ENCODE assay signal across 29 cellular contexts in the genomic region with DNA sequence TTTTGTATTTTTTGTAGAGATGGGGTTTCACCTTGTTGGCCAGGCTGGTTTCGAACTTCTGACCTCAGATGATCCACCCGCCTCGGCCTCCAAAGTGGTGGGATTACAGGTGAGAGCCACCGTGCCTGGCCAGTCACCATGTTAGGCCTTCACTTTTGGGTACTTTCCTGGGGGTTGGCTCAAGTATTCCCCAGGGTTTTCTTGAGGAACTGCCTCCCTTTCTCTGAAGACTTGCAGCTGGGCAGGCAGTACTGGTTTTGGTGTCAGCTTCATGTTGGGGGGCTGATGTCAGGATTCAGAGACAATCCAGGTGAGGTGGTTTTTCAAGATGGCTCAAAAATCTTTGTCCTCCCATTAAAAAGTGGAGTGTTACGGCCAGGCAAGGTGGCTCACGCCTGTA. TPM values are rescaled to one million over a fixed set of nuclear protein-coding genes. Genes with fewer than 3 reads are reported as not detected.
A peak's percentile ranks its signal among the peaks of the same experiment; 100 is the strongest.
DNase-seq lines count a peak whose midpoint lies in the region; ATAC-seq, FAIRE-seq and TF ChIP-seq lines count a peak whose summit lies in the region.
"Had no signal": no experiment of that assay in that cellular context is flagged by ENCODE, and none has a peak within 500 bp of the region (broad histone marks: within the 10 kb centered on the region; RNA-seq: fewer than 3 reads in every experiment).

No MANE protein-coding gene starts in this region.

- peaks cover 61% of the 10 kb centered on the region for H3K36me3 ChIP-seq in WERI-Rb-1
- H3K36me3 ChIP-seq in GM12878 (ENCODE audit: control insufficient read depth in 2 of 2, insufficient read depth in 2 of 2, low read length in 1 of 2): peaks cover 7 to 9% of the 10 kb centered on the region in 2 experiments

- no peak for TF ChIP-seq CTCF in GM12865 (IDR thresholded peaks at IDR 0.05; ENCODE audit: insufficient read depth, low read depth, low read length, missing control alignments)
- TF ChIP-seq CTCF in WERI-Rb-1 (IDR thresholded peaks at IDR 0.05; ENCODE audit: low read depth, low read length): no peak
- no peak for TF ChIP-seq CTCF in GM12878 (IDR thresholded peaks at IDR 0.05 in 2 of 3, conservative IDR thresholded peaks at IDR 0.05 in 1 of 3; ENCODE audit: control insufficient read depth in 2 of 3, extremely low read depth in 1 of 3, insufficient read depth in 1 of 3, low read depth in 3 of 3, low read length in 3 of 3)

- H2AFZ ChIP-seq in GM12878 (ENCODE audit: control insufficient read depth, low read depth, low read length): no peak overlapping the region

- WGBS in GM12878 (ENCODE audit: insufficient coverage, insufficient replicate concordance, low lambda C conversion rate, missing lambda C conversion rate): 76% methylated on average over 6 of the region's 6 CpGs

- H4K20me1 ChIP-seq in GM12878 (ENCODE audit: control insufficient read depth, insufficient read depth): no peaks in the 10 kb centered on the region

- BruUV-seq in GM12878 (replicated peaks; lab: Mats Ljungman, UMichigan): no TSS peak

- no peak for FAIRE-seq in GM12878 (lab: Jason Lieb, UNC)
- FAIRE-seq: A204.1, GM12892, GM18507 had no signal

- H3K27me3 ChIP-seq in WERI-Rb-1 (ENCODE audit: insufficient read depth, low read depth, severe bottlenecking): no peaks in the 10 kb centered on the region
- no peaks in the 10 kb centered on the region for H3K27me3 ChIP-seq in GM12878 (replicated peaks in 1 of 2; ENCODE audit: control insufficient read depth in 2 of 2, insufficient read depth in 2 of 2, low read length in 1 of 2)
- H3K27me3 ChIP-seq: BE2C; BLaER1 treated with 17β-estradiol and CSF1 and Interleukin-3, amounts not matched to agents 10 nM and 100 nM had no signal

- in situ Hi-C loops in GM12878 (cut with MboI): no loop called here

- no peak for TF ChIP-seq EP300 in GM12878 (IDR thresholded peaks at IDR 0.05; ENCODE audit: borderline replicate concordance in 1 of 2, control insufficient read depth in 1 of 2, low read depth in 2 of 2, low read length in 2 of 2)

- peak overlapping the region; percentile 85 for H3K27ac ChIP-seq in WERI-Rb-1
- no peak overlapping the region for H3K27ac ChIP-seq in GM12878 (ENCODE audit: control insufficient read depth, insufficient read depth)
- H3K27ac ChIP-seq: BLaER1 treated with 17β-estradiol and CSF1 and Interleukin-3, amounts not matched to agents 10 nM and 100 nM; C4-2B had no signal

- ATAC-seq in GM12878: peak; percentile 69
- ATAC-seq in GM21786 (IDR thresholded peaks at IDR 0.05; ENCODE audit: unreplicated experiment): no peak
- ATAC-seq: CD8-positive, alpha-beta T cell had no signal

- POLR2A ChIA-PET in GM12878 (lab: Charles Lee): interaction anchor here (0.7 to 0.9 kb wide), 3 partner anchors 8 to 19 kb away, joined by 3 to 4 read pairs (median 3); partner anchors contain the start of genes FIS1 and PLOD3

- RAD21 ChIA-PET in GM12878 (lab: Charles Lee; ENCODE audit: unreplicated experiment): interaction anchor here (1.0 kb wide), 1 partner anchor 82 kb away, joined by 3 read pairs; no protein-coding TSS in a partner anchor

- no peaks in the 10 kb centered on the region for H3K4me1 ChIP-seq in GM12878 (ENCODE audit: control insufficient read depth, insufficient read depth, low read length)
- H3K4me1 ChIP-seq: BE2C had no signal

- intact Hi-C loops in GM12878 (cut with micrococcal nuclease; ENCODE audit: unreplicated experiment): no loop called here

- H3K9ac ChIP-seq in GM12878 (ENCODE audit: control insufficient read depth, insufficient read depth, low read length): no peak overlapping the region
- H3K9ac ChIP-seq: BLaER1 treated with 17β-estradiol and CSF1 and Interleukin-3, amounts not matched to agents 10 nM and 100 nM had no signal

- no peak for TF ChIP-seq POLR2A in GM12878 (IDR thresholded peaks at IDR 0.05; ENCODE audit: low read depth, low read length)

- no peaks in the 10 kb centered on the region for H3K79me2 ChIP-seq in GM12878 (ENCODE audit: control insufficient read depth, insufficient read depth, low read length)

- SMC1A ChIA-PET in GM12878 (lab: Charles Lee; ENCODE audit: uncharacterized antibody, unreplicated experiment): interaction anchor here (1.1 kb wide), 1 partner anchor 29 kb away, joined by 3 read pairs; no protein-coding TSS in a partner anchor

- no peak for TF ChIP-seq RAD21 in GM12878 (IDR thresholded peaks at IDR 0.05; ENCODE audit: insufficient read depth, low read depth, low read length)

- DNase-seq in GM12865 (ENCODE audit: low read depth) (peak; percentile 42), WERI-Rb-1 (no peak), GM12878 (ENCODE audit: low read depth, low spot score) (no peak), COLO829 (ENCODE audit: low spot score) (no peak), NCI-H524 (lab: John Stamatoyannopoulos, UW) (no peak)
- no peak for DNase-seq in stimulated activated naive CD4-positive, alpha-beta T cell (lab: John Stamatoyannopoulos, UW)
- DNase-seq: 8988T; ACHN; BE2C; CD4-positive, alpha-beta T cell; CD8-positive, alpha-beta T cell; COR-L47; DMS 273 treated with DMSO at 0.1 percent for 48 hours; DMS153; DMS53; DMS79; DND-41; EL; GDM1 had no signal

- H3K9me3 ChIP-seq in WERI-Rb-1 (ENCODE audit: severe bottlenecking): no peaks in the 10 kb centered on the region
- H3K9me3 ChIP-seq in GM12878 (replicated peaks; ENCODE audit: control insufficient read depth, insufficient read depth, low read length): no peaks in the 10 kb centered on the region
- H3K9me3 ChIP-seq: BE2C; BLaER1 treated with 17β-estradiol and CSF1 and Interleukin-3, amounts not matched to agents 10 nM and 100 nM had no signal

- H3K4me3 ChIP-seq in GM12865 (ENCODE audit: low read depth, low read length): no peak overlapping the region
- H3K4me3 ChIP-seq in WERI-Rb-1 (ENCODE audit: low read depth, low read length): no peak overlapping the region
- no peak overlapping the region for H3K4me3 ChIP-seq in GM12878
- H3K4me3 ChIP-seq: BLaER1 treated with 17β-estradiol and CSF1 and Interleukin-3, amounts not matched to agents 10 nM and 100 nM had no signal

- H3K4me2 ChIP-seq in GM12878 (ENCODE audit: control insufficient read depth, insufficient read depth): no peak overlapping the region

- CTCF ChIA-PET in GM12878 (lab: Yijun Ruan, JAX): interaction anchor here (1.1 to 1.5 kb wide), 4 partner anchors 9 to 89 kb away, joined by 3 to 4 read pairs (median 4); no protein-coding TSS in a partner anchor

RNA-seq across cellular contexts. Expression of gene ZNHIT1, which starts 7.7 kb away (rescaled TPM):
- 21.2 and 22.4 TPM in 2 replicates for total RNA-seq in GM12878 (2013; cell fraction: nucleolus; rRNA removed)
- total RNA-seq in GM12878 (2014; rRNA removed) (78.6 and 79.2 TPM in 2 replicates), GM12878 (2014; rRNA removed; fragmentation: Illumina TruSeq; extraction: Trizol) (32.5 and 33.9 TPM in 2 replicates), GM12878 (2021) (51.8 and 55.2 TPM in 2 replicates)
- 19.0 TPM for polyA plus RNA-seq in GM12878 (2011; ENCODE audit: low read depth)
- polyA plus RNA-seq in GM12878 (2011; rRNA removed) (19.2 and 25.7 TPM in 2 replicates), GM12878 (2014; fragmentation: Illumina TruSeq; extraction: Trizol) (7.6 and 30.2 TPM in 2 replicates), GM12878 (2014; fragmentation: Nextera tagmentation; extraction: Ambion mirVana) (10 to 100 TPM in 1 of 2 experiments, 1 to 10 TPM in 1; 3.8 to 14.9 TPM), GM12878 (2014; rRNA removed) (71.4 and 75.9 TPM in 2 replicates), GM12878 (2016; fragmentation: Nextera tagmentation; extraction: Ambion mirVana) (10 to 100 TPM; 77.7 to 78.4 TPM)
- polyA plus RNA-seq in GM12878 (2011; cell fraction: cytosol; rRNA removed): 45.7 and 46.3 TPM in 2 replicates
- 28.0 and 28.9 TPM in 2 replicates for polyA plus RNA-seq in GM12878 (2011; cell fraction: nucleus; rRNA removed)
- polyA plus RNA-seq in GM12878 (2012): 43.7 and 46.4 TPM in 2 replicates
- 6.5 and 20.0 TPM in 2 replicates for polyA minus RNA-seq in GM12878 (2011; rRNA and poly(A)+ RNA removed)
- 10.8 and 13.8 TPM in 2 replicates for polyA minus RNA-seq in GM12878 (2011; cell fraction: cytosol; rRNA and poly(A)+ RNA removed)
- polyA minus RNA-seq in GM12878 (2011; cell fraction: nucleus; rRNA and poly(A)+ RNA removed): 4.0 and 9.8 TPM in 2 replicates

RNA-seq across cellular contexts. Expression of gene PLOD3, which starts 8.3 kb away (rescaled TPM):
- total RNA-seq in GM12878 (2013; cell fraction: nucleolus; rRNA removed): 64.1 and 64.5 TPM in 2 replicates
- 12.4 and 13.5 TPM in 2 replicates for total RNA-seq in GM12878 (2014; rRNA removed)
- 5.3 and 9.2 TPM in 2 replicates for total RNA-seq in GM12878 (2014; rRNA removed; fragmentation: Illumina TruSeq; extraction: Trizol)
- 25.0 and 27.8 TPM in 2 replicates for total RNA-seq in GM12878 (2021)
- 10.5 TPM for polyA plus RNA-seq in GM12878 (2011; ENCODE audit: low read depth)
- polyA plus RNA-seq in GM12878 (2011; rRNA removed): 15.2 and 17.3 TPM in 2 replicates
- 25.7 and 29.6 TPM in 2 replicates for polyA plus RNA-seq in GM12878 (2011; cell fraction: cytosol; rRNA removed)
- polyA plus RNA-seq in GM12878 (2011; cell fraction: nucleus; rRNA removed): 83.0 and 97.3 TPM in 2 replicates
- polyA plus RNA-seq in GM12878 (2012): 26.0 and 27.8 TPM in 2 replicates
- polyA plus RNA-seq in GM12878 (2014; fragmentation: Illumina TruSeq; extraction: Trizol): 7.7 and 14.6 TPM in 2 replicates
- 1 to 10 TPM in 1 of 2 experiments, under 1 TPM in 1; 0.53 to 3.2 TPM for polyA plus RNA-seq in GM12878 (2014; fragmentation: Nextera tagmentation; extraction: Ambion mirVana)
- polyA plus RNA-seq in GM12878 (2014; rRNA removed): 15.6 and 20.0 TPM in 2 replicates
- 10 to 100 TPM; 19.6 to 23.0 TPM for polyA plus RNA-seq in GM12878 (2016; fragmentation: Nextera tagmentation; extraction: Ambion mirVana)
- polyA minus RNA-seq in GM12878 (2011; rRNA and poly(A)+ RNA removed): 10.1 and 21.9 TPM in 2 replicates
- polyA minus RNA-seq in GM12878 (2011; cell fraction: cytosol; rRNA and poly(A)+ RNA removed): 9.5 and 12.3 TPM in 2 replicates
- 19.8 and 34.6 TPM in 2 replicates for polyA minus RNA-seq in GM12878 (2011; cell fraction: nucleus; rRNA and poly(A)+ RNA removed)

RNA-seq across cellular contexts. Expression of gene CLDN15, which starts 12.0 kb away (rescaled TPM):
- 24.4 and 25.6 TPM in 2 replicates for total RNA-seq in GM12878 (2013; cell fraction: nucleolus; rRNA removed)
- total RNA-seq in GM12878 (2014; rRNA removed) (6.5 and 7.6 TPM in 2 replicates), GM12878 (2014; rRNA removed; fragmentation: Illumina TruSeq; extraction: Trizol) (3.8 and 4.7 TPM in 2 replicates), GM12878 (2021) (8.3 and 8.7 TPM in 2 replicates)
- 2.1 TPM for polyA plus RNA-seq in GM12878 (2011; ENCODE audit: low read depth)
- polyA plus RNA-seq in GM12878 (2011; rRNA removed) (7.5 and 10.0 TPM in 2 replicates), GM12878 (2014; fragmentation: Illumina TruSeq; extraction: Trizol) (3.9 and 7.0 TPM in 2 replicates), GM12878 (2014; fragmentation: Nextera tagmentation; extraction: Ambion mirVana) (1 to 10 TPM in 1 of 2 experiments, under 1 TPM in 1; 0.47 to 1.1 TPM), GM12878 (2014; rRNA removed) (15.0 and 15.9 TPM in 2 replicates), GM12878 (2016; fragmentation: Nextera tagmentation; extraction: Ambion mirVana) (1 to 10 TPM; 4.4 to 6.2 TPM)
- 10.4 and 13.8 TPM in 2 replicates for polyA plus RNA-seq in GM12878 (2011; cell fraction: cytosol; rRNA removed)
- 72.8 and 78.5 TPM in 2 replicates for polyA plus RNA-seq in GM12878 (2011; cell fraction: nucleus; rRNA removed)
- 5.6 and 8.8 TPM in 2 replicates for polyA plus RNA-seq in GM12878 (2012)
- 4.4 and 8.8 TPM in 2 replicates for polyA minus RNA-seq in GM12878 (2011; rRNA and poly(A)+ RNA removed)
- polyA minus RNA-seq in GM12878 (2011; cell fraction: cytosol; rRNA and poly(A)+ RNA removed): 1.4 and 2.9 TPM in 2 replicates
- polyA minus RNA-seq in GM12878 (2011; cell fraction: nucleus; rRNA and poly(A)+ RNA removed): 11.8 and 14.1 TPM in 2 replicates

RNA-seq across cellular contexts. Expression of gene FIS1, which starts 19.2 kb away (rescaled TPM):
- 56.3 and 63.6 TPM in 2 replicates for total RNA-seq in GM12878 (2013; cell fraction: nucleolus; rRNA removed)
- total RNA-seq in GM12878 (2014; rRNA removed): 109 and 116 TPM in 2 replicates
- 97.9 and 103 TPM in 2 replicates for total RNA-seq in GM12878 (2014; rRNA removed; fragmentation: Illumina TruSeq; extraction: Trizol)
- total RNA-seq in GM12878 (2021): 104 and 110 TPM in 2 replicates
- polyA plus RNA-seq in GM12878 (2011; ENCODE audit: low read depth): 63.8 TPM
- polyA plus RNA-seq in GM12878 (2011; rRNA removed): 66.1 and 95.5 TPM in 2 replicates
- polyA plus RNA-seq in GM12878 (2011; cell fraction: cytosol; rRNA removed): 159 and 194 TPM in 2 replicates
- 109 and 149 TPM in 2 replicates for polyA plus RNA-seq in GM12878 (2011; cell fraction: nucleus; rRNA removed)
- polyA plus RNA-seq in GM12878 (2012): 81.7 and 82.3 TPM in 2 replicates
- 52.1 and 105 TPM in 2 replicates for polyA plus RNA-seq in GM12878 (2014; fragmentation: Illumina TruSeq; extraction: Trizol)
- polyA plus RNA-seq in GM12878 (2014; fragmentation: Nextera tagmentation; extraction: Ambion mirVana): 10 to 100 TPM; 83.4 to 88.5 TPM
- polyA plus RNA-seq in GM12878 (2014; rRNA removed): 127 and 141 TPM in 2 replicates
- 100 to 1,000 TPM; 147 to 149 TPM for polyA plus RNA-seq in GM12878 (2016; fragmentation: Nextera tagmentation; extraction: Ambion mirVana)
- polyA minus RNA-seq in GM12878 (2011; rRNA and poly(A)+ RNA removed): 40.2 and 60.9 TPM in 2 replicates
- 12.0 and 13.8 TPM in 2 replicates for polyA minus RNA-seq in GM12878 (2011; cell fraction: cytosol; rRNA and poly(A)+ RNA removed)
- 17.7 and 23.1 TPM in 2 replicates for polyA minus RNA-seq in GM12878 (2011; cell fraction: nucleus; rRNA and poly(A)+ RNA removed)

RNA-seq across cellular contexts. Expression of gene MOGAT3, which starts 24.8 kb away (rescaled TPM):
- not detected in 2 replicates for total RNA-seq in GM12878 (2013; cell fraction: nucleolus; rRNA removed)
- total RNA-seq in GM12878 (2014; rRNA removed): not detected in 2 replicates
- not detected in 2 replicates for total RNA-seq in GM12878 (2014; rRNA removed; fragmentation: Illumina TruSeq; extraction: Trizol)
- not detected in 2 replicates for total RNA-seq in GM12878 (2021)
- not detected for polyA plus RNA-seq in GM12878 (2011; ENCODE audit: low read depth)
- 0.11 TPM in 1 of 2 replicates, not detected in the other for polyA plus RNA-seq in GM12878 (2011; rRNA removed)
- 0.03 TPM in 1 of 2 replicates, not detected in the other for polyA plus RNA-seq in GM12878 (2011; cell fraction: cytosol; rRNA removed)
- 0.04 and 0.10 TPM in 2 replicates for polyA plus RNA-seq in GM12878 (2011; cell fraction: nucleus; rRNA removed)
- polyA plus RNA-seq in GM12878 (2012): not detected in 2 replicates
- polyA plus RNA-seq in GM12878 (2014; fragmentation: Illumina TruSeq; extraction: Trizol): not detected in 2 replicates
- not detected for polyA plus RNA-seq in GM12878 (2014; fragmentation: Nextera tagmentation; extraction: Ambion mirVana)
- polyA plus RNA-seq in GM12878 (2014; rRNA removed): not detected in 2 replicates
- not detected for polyA plus RNA-seq in GM12878 (2016; fragmentation: Nextera tagmentation; extraction: Ambion mirVana)
- polyA minus RNA-seq in GM12878 (2011; rRNA and poly(A)+ RNA removed): not detected in 2 replicates
- polyA minus RNA-seq in GM12878 (2011; cell fraction: cytosol; rRNA and poly(A)+ RNA removed): not detected in 2 replicates
- 0.48 TPM in 1 of 2 replicates, not detected in the other for polyA minus RNA-seq in GM12878 (2011; cell fraction: nucleus; rRNA and poly(A)+ RNA removed)
- total RNA-seq: A673; CD8-positive, alpha-beta T cell; Daoy; G401 had no signal
- polyA plus RNA-seq: AG04450 had no signal
